Comparison of ENCODE assay signal across 11 cellular contexts in the genomic region with DNA sequence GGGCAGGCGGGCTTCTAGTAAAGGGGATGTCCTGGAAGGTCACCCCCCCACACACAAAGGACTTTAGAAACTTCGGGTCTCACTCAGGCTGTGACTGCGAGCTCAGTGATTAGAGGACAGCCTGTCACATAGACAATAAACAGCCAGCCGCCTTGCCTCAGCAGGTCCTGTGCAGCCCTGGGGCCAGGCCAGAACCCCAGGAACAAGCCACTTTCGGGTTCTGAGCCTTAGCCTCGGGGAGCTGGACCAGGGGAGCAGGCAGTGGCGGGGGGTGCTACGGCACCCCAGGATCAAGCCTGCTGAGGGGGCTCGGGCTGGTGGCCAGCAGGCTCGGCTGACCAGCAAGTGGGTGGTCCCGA. TPM values are rescaled to one million over a fixed set of nuclear protein-coding genes. Genes with fewer than 3 reads are reported as not detected.
DNase-seq lines count a peak whose midpoint lies in the region; ATAC-seq, FAIRE-seq and TF ChIP-seq lines count a peak whose summit lies in the region.
"Had no signal": no experiment of that assay in that cellular context is flagged by ENCODE, and none has a peak within 500 bp of the region (broad histone marks: within the 10 kb centered on the region; RNA-seq: fewer than 3 reads in every experiment).

No MANE protein-coding gene starts in this region.

- H3K27me3 ChIP-seq in ascending aorta (peaks cover 4% of the 10 kb centered on the region), right cardiac atrium (ENCODE audit: control insufficient read depth, insufficient read depth) (no peaks in the 10 kb centered on the region), ovary (no peaks in the 10 kb centered on the region)

- DNase-seq in AG09309 (ENCODE audit: low read depth) (no peak), ascending aorta (ENCODE audit: low spot score in 2 of 2) (no peak), right cardiac atrium (peak in 2 of 3 donors; percentile 25 to 65), ovary (peak in 4 of 5 donors; percentile 20 to 45 (median 28)), GM12892 (ENCODE audit: insufficient read length) (no peak), NCI-H2171 treated with DMSO at 0.1 percent for 48 hours (lab: John Stamatoyannopoulos, UW) (no peak), NCI-H2171 (lab: John Stamatoyannopoulos, UW) (no peak)
- DNase-seq: AML-193 had no signal

- peak; percentile 24 to 37 for ATAC-seq in right cardiac atrium
- ATAC-seq in HG03135 (IDR thresholded peaks at IDR 0.05; ENCODE audit: unreplicated experiment) = no peak
- ATAC-seq: HCT116 had no signal

- TF ChIP-seq CTCF in AG09309 (IDR thresholded peaks at IDR 0.05; ENCODE audit: control insufficient read depth, insufficient read depth, low read depth, low read length, missing control alignments) (no peak), ascending aorta (IDR thresholded peaks at IDR 0.05) (no peak), ovary (IDR thresholded peaks at IDR 0.05) (no peak)

- H3K36me3 ChIP-seq in ascending aorta (no peaks in the 10 kb centered on the region), ovary (no peaks in the 10 kb centered on the region)

- TF ChIP-seq EP300 in ovary (IDR thresholded peaks at IDR 0.05) = no peak

- no peaks in the 10 kb centered on the region for H3K4me1 ChIP-seq in ascending aorta
- no peaks in the 10 kb centered on the region for H3K4me1 ChIP-seq in right cardiac atrium (ENCODE audit: control insufficient read depth, insufficient read depth, low read length)
- peaks cover 3% of the 10 kb centered on the region for H3K4me1 ChIP-seq in ovary (ENCODE audit: insufficient read depth)

- H3K4me3 ChIP-seq in AG09309 (ENCODE audit: control insufficient read depth, low read depth, low read length) = peak overlapping the region; percentile 28
- H3K4me3 ChIP-seq in ascending aorta = peak overlapping the region; percentile 51 to 76
- peak overlapping the region; percentile 70 for H3K4me3 ChIP-seq in right cardiac atrium (ENCODE audit: low read length)
- H3K4me3 ChIP-seq in ovary = peak overlapping the region; percentile 78

- H3K9me3 ChIP-seq in ascending aorta (peaks cover 8 to 17% of the 10 kb centered on the region in 2 donors), right cardiac atrium (ENCODE audit: control insufficient read depth, low read length) (no peaks in the 10 kb centered on the region), ovary (no peaks in the 10 kb centered on the region)

- no peak overlapping the region for H3K27ac ChIP-seq in ascending aorta
- H3K27ac ChIP-seq in right cardiac atrium (ENCODE audit: low read length) = no peak overlapping the region
- H3K27ac ChIP-seq in ovary = no peak overlapping the region

- TF ChIP-seq POLR2A in ovary (IDR thresholded peaks at IDR 0.05) (no peak), GM12892 (IDR thresholded peaks at IDR 0.05; ENCODE audit: low read depth, low read length) (no peak)

- FAIRE-seq in GM12892 (lab: Jason Lieb, UNC) = no peak
- FAIRE-seq: GM18507 had no signal

- 17% methylated on average over 11 of the region's 11 CpGs for WGBS in right cardiac atrium
- WGBS in ovary, 3 donors = 5 to 9% (median 8%) methylated on average over 11 of the region's 11 CpGs

- intact Hi-C loops in ascending aorta (cut with DNase I) = no loop called here
- intact Hi-C loops in right cardiac atrium (cut with DNase I) = loop anchor here in 1 of 4 donors (10.0 kb wide), 1 partner anchor 73 kb away; no protein-coding TSS in a partner anchor
- intact Hi-C loops in ovary (cut with DNase I) = no loop called here

RNA-seq across cellular contexts. Expression of a gene that starts 1.1 kb away (rescaled TPM):
- total RNA-seq in ascending aorta = 78.0 TPM
- 100 to 1,000 TPM in 3 of 4 donors, 10 to 100 TPM in 1; 68.1 to 200 (median 122) TPM for total RNA-seq in right cardiac atrium
- polyA plus RNA-seq in right cardiac atrium = 40.3 TPM
- total RNA-seq in ovary = 10 to 100 TPM in 6 of 7 donors, 1 to 10 TPM in 1; 9.1 to 48.0 (median 24.2) TPM
- polyA plus RNA-seq in ovary = 10 to 100 TPM in 1 of 2 donors, 1 to 10 TPM in 1; 7.1 to 28.8 TPM
- polyA plus RNA-seq in GM12892 (2012; ENCODE audit: missing spikeins) = 24.4 TPM

Comparison
In these comparisons a context has a peak if more than half of its experiments do, and no peak if none do; other contexts are left out.
1. DNase-seq: peak in right cardiac atrium (2 of 3) and ovary (4 of 5); none in AG09309 (single experiment), ascending aorta (0 of 2), GM12892 (single experiment), NCI-H2171 treated with DMSO at 0.1 percent for 48 hours (single experiment) and NCI-H2171 (single experiment).
2. H3K4me3 ChIP-seq: peak in every context shown above with its lines; median percentile 78 in ovary; 70 in right cardiac atrium; 64 in ascending aorta; 28 in AG09309.